ENCODE assay signal across 1 cellular context in the genomic region with DNA sequence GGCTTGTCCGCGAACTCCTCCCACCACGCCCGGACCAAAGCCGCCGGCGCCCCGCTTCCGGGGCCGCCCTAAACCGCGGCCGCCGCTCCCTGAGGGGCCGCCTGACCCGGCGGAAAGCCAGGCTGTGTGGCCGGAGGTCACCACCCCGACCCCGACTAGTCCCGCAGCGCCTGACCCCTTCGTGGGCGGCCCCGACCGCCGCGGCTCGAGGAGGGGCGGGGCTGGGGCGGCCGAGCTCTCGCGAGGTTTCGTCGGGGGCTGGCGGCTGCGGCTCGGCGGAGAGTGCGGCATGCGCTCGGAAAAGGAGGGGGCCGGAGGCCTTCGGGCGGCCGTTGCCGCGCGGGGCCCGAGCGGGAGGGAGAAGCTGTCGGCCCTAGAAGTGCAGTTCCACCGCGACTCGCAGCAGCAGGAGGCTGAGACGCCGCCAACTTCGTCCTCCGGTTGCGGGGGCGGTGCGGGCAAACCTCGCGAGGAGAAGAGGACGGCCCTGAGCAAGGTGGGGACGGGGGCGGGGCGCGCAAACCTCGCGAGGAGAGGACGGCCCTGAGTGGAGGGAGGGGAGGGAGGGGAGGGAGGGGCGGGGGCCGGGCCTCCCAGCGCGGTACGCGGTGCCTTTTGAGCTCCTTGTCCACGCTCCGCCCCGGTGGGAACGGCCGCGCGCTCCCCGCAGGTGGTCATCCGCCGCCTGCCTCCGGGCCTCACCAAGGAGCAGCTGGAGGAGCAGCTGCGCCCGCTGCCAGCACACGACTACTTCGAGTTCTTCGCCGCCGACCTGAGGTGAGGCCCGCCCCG.
A peak's percentile ranks its signal among the peaks of the same experiment; 100 is the strongest.
TF ChIP-seq lines count a peak whose summit lies in the region.

UPF3A (plus strand) TSS at position 251 of the 792 bp plus-strand sequence; CDS start at position 290, 39 bp downstream.

TF ChIP-seq in Ishikawa, 13 proteins besides CTCF, POLR2A, EP300 and RAD21 (continued from another document):
- TF ChIP-seq, protein P1, sequence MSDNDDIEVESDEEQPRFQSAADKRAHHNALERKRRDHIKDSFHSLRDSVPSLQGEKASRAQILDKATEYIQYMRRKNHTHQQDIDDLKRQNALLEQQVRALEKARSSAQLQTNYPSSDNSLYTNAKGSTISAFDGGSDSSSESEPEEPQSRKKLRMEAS (IDR thresholded peaks at IDR 0.05), result peak; percentile 46; the same call in 1 of the 2 replicates
